Comparison of ENCODE assay signal across 8 cellular contexts in genomic region chr20:51542033-51542893, GRCh38. TPM values are rescaled to one million over a fixed set of nuclear protein-coding genes. Genes with fewer than 3 reads are reported as not detected.
A peak's percentile ranks its signal among the peaks of the same experiment; 100 is the strongest.
DNase-seq lines count a peak whose midpoint lies in the region; ATAC-seq, FAIRE-seq and TF ChIP-seq lines count a peak whose summit lies in the region.

NFATC2 (minus strand) TSS chr20:51542719; CDS start chr20:51542499, 220 bp downstream.

- H3K36me3 Mint-ChIP-seq in GM23338 (ENCODE audit: low read depth) (no peaks in the 10 kb centered on the region; the same call in 1 of the 3 replicates), progenitor cell of endocrine pancreas (ENCODE audit: insufficient read depth) (peaks cover 10% of the 10 kb centered on the region)
- H3K36me3 Mint-ChIP-seq in activated CD8-positive, alpha-beta memory T cell treated with anti-CD3 and anti-CD28 coated beads, Interleukin-2, amount 10 ng/mL, durations not matched to agents 7 days and 5 days: peaks cover 32% of the 10 kb centered on the region

- H2AFZ ChIP-seq in GM23338: peak within 1 kb of the TSS; percentile 91

- DNase-seq in GM23338 (ENCODE audit: low spot score) (peak; percentile 69), NAMALWA (ENCODE audit: low spot score) (peak; percentile 78), frontal cortex (ENCODE audit: low spot score in 2 of 2) (peak; percentile 64 to 76), progenitor cell of endocrine pancreas (ENCODE audit: low spot score, unreplicated experiment) (peak; percentile 37), NCI-H187 treated with DMSO at 0.1 percent for 48 hours (lab: John Stamatoyannopoulos, UW) (no peak), NCI-H226 (no peak)
- DNase-seq in activated CD8-positive, alpha-beta memory T cell treated with anti-CD3 and anti-CD28 coated beads, Interleukin-2, amount 10 ng/mL, durations not matched to agents 7 days and 5 days: peak; percentile 77

- H3K9me3 Mint-ChIP-seq in GM23338 (peaks cover 3% of the 10 kb centered on the region; the same call in 1 of the 3 replicates), progenitor cell of endocrine pancreas (ENCODE audit: low read depth) (peaks cover 8% of the 10 kb centered on the region)
- no peaks in the 10 kb centered on the region for H3K9me3 Mint-ChIP-seq in activated CD8-positive, alpha-beta memory T cell treated with anti-CD3 and anti-CD28 coated beads, Interleukin-2, amount 10 ng/mL, durations not matched to agents 7 days and 5 days (ENCODE audit: low read depth)

- peaks cover 7% of the 10 kb centered on the region; the same call in 1 of the 2 replicates for H3K9me2 ChIP-seq in GM23338 (ENCODE audit: insufficient read depth)

- peaks cover 55% of the 10 kb centered on the region for H3K27me3 ChIP-seq in GM23338 (ENCODE audit: insufficient read depth)

- CTCF ChIA-PET in activated CD8-positive, alpha-beta memory T cell treated with anti-CD3 and anti-CD28 coated beads, Interleukin-2, amount 10 ng/mL, durations not matched to agents 7 days and 5 days (lab: Charles Lee): interaction anchor here (0.6 to 6.1 kb wide), 28 partner anchors 10 to 156 kb away, joined by 3 to 45 read pairs (median 4); no protein-coding TSS in a partner anchor

- peaks cover 24% of the 10 kb centered on the region for H3K27me3 Mint-ChIP-seq in GM23338 (ENCODE audit: insufficient read depth, low read depth, poor library complexity)
- H3K27me3 Mint-ChIP-seq in activated CD8-positive, alpha-beta memory T cell treated with anti-CD3 and anti-CD28 coated beads, Interleukin-2, amount 10 ng/mL, durations not matched to agents 7 days and 5 days: peaks cover 36% of the 10 kb centered on the region
- H3K27me3 Mint-ChIP-seq in progenitor cell of endocrine pancreas: peaks cover 41% of the 10 kb centered on the region

- peaks cover 3% of the 10 kb centered on the region; the same call in 1 of the 2 replicates for H3F3A ChIP-seq in GM23338 (replicated peaks; ENCODE audit: low read depth)

- H3K4me2 ChIP-seq in GM23338: peak within 1 kb of the TSS; percentile 85

- H3K4me1 ChIP-seq in GM23338 (ENCODE audit: insufficient read depth): no peaks in the 10 kb centered on the region; the same call in 1 of the 2 replicates

- H3K4me3 Mint-ChIP-seq in GM23338 (peak within 1 kb of the TSS; percentile 65), progenitor cell of endocrine pancreas (ENCODE audit: low read depth) (peak within 1 kb of the TSS; percentile 71)
- peak within 1 kb of the TSS; percentile 97 for H3K4me3 Mint-ChIP-seq in activated CD8-positive, alpha-beta memory T cell treated with anti-CD3 and anti-CD28 coated beads, Interleukin-2, amount 10 ng/mL, durations not matched to agents 7 days and 5 days

- no peaks in the 10 kb centered on the region for H3K79me2 ChIP-seq in GM23338 (replicated peaks; ENCODE audit: insufficient read depth)

- H3K27ac Mint-ChIP-seq in GM23338 (no peak within 1 kb of the TSS), progenitor cell of endocrine pancreas (peak within 1 kb of the TSS; percentile 77)
- peak within 1 kb of the TSS; percentile 99 for H3K27ac Mint-ChIP-seq in activated CD8-positive, alpha-beta memory T cell treated with anti-CD3 and anti-CD28 coated beads, Interleukin-2, amount 10 ng/mL, durations not matched to agents 7 days and 5 days

- ATAC-seq in GM23338: peak; percentile 71
- peak; percentile 42 for ATAC-seq in activated CD8-positive, alpha-beta memory T cell treated with anti-CD3 and anti-CD28 coated beads, Interleukin-2, amount 10 ng/mL, durations not matched to agents 7 days and 5 days

- no peaks in the 10 kb centered on the region for H4K20me1 ChIP-seq in GM23338 (replicated peaks; ENCODE audit: insufficient read depth)

- peak within 1 kb of the TSS; percentile 69 for H3K4me3 ChIP-seq in GM23338

- H3K36me3 ChIP-seq in GM23338 (ENCODE audit: insufficient read depth): no peaks in the 10 kb centered on the region

- no peak within 1 kb of the TSS for H3K27ac ChIP-seq in GM23338 (ENCODE audit: low read depth)

- FAIRE-seq in frontal cortex (lab: Jason Lieb, UNC): no peak

- TF ChIP-seq CTCF in GM12872 (IDR thresholded peaks at IDR 0.05; ENCODE audit: insufficient read depth, low read depth, low read length) (peak; percentile 70), GM23338 (conservative IDR thresholded peaks at IDR 0.05; ENCODE audit: low read depth in 2 of 2) (peak; percentile 56 to 59), progenitor cell of endocrine pancreas (IDR thresholded peaks at IDR 0.05; ENCODE audit: unreplicated experiment) (peak; percentile 46)

- H3K4me1 Mint-ChIP-seq in GM23338 (peaks cover 18% of the 10 kb centered on the region), progenitor cell of endocrine pancreas (ENCODE audit: low read depth) (peaks cover 20% of the 10 kb centered on the region)
- peaks cover 43% of the 10 kb centered on the region for H3K4me1 Mint-ChIP-seq in activated CD8-positive, alpha-beta memory T cell treated with anti-CD3 and anti-CD28 coated beads, Interleukin-2, amount 10 ng/mL, durations not matched to agents 7 days and 5 days

TF ChIP-seq in GM23338, 12 proteins besides CTCF, POLR2A, EP300 and RAD21:
- TF ChIP-seq EZH2 (IDR thresholded peaks at IDR 0.05; ENCODE audit: low read depth, unreplicated experiment) (no peak), ZNF114 (CRISPR knock-in tag; IDR thresholded peaks at IDR 0.05) (no peak), NANOG (IDR thresholded peaks at IDR 0.05; ENCODE audit: borderline replicate concordance) (no peak), JUNB (IDR thresholded peaks at IDR 0.05; ENCODE audit: unreplicated experiment) (no peak), CREB1 (CRISPR knock-in tag; IDR thresholded peaks at IDR 0.05; ENCODE audit: low read depth) (no peak), STAT1 (IDR thresholded peaks at IDR 0.05; ENCODE audit: unreplicated experiment) (no peak)
TF ChIP-seq in GM23338: peak in this region for 0.

RNA-seq across cellular contexts. Expression of gene NFATC2, which starts in this region (rescaled TPM):
- 0.39 and 0.59 TPM in 2 replicates for total RNA-seq in GM23338 (2014; rRNA removed; shearing (Covaris generic))
- polyA plus RNA-seq in GM23338 (2016; fragmentation: Nextera tagmentation; extraction: Ambion mirVana): 0.31 and 0.52 TPM in 2 replicates
- total RNA-seq in activated CD8-positive, alpha-beta memory T cell treated with anti-CD3 and anti-CD28 coated beads, Interleukin-2, amount 10 ng/mL, durations not matched to agents 7 days and 5 days: 10 to 100 TPM; 39.9 to 59.0 TPM
- 0.41 TPM for total RNA-seq in frontal cortex
- 10.1 and 11.2 TPM in 2 replicates for total RNA-seq in progenitor cell of endocrine pancreas

Comparison
In these comparisons a context has a peak if more than half of its experiments do, and no peak if none do; other contexts are left out.
1. Peak in DNase-seq, ATAC-seq, H3K4me3 ChIP-seq and H3K4me2 ChIP-seq in GM23338; RNA of the gene not detected or under 1 TPM.
2. Peak in DNase-seq in frontal cortex; RNA of the gene not detected or under 1 TPM.
3. DNase-seq: peak in NAMALWA (single experiment), activated CD8-positive, alpha-beta memory T cell treated with anti-CD3 and anti-CD28 coated beads, Interleukin-2, amount 10 ng/mL, durations not matched to agents 7 days and 5 days (single experiment) and progenitor cell of endocrine pancreas (single experiment); none in NCI-H187 treated with DMSO at 0.1 percent for 48 hours (single experiment) and NCI-H226 (single experiment).
4. Peak in every context shown above with its lines, with median percentiles within 50 percentile points of each other: CTCF ChIP-seq and H3K4me3 Mint-ChIP-seq.